8 cellular contexts compared by ENCODE assay signal in the genomic region with DNA sequence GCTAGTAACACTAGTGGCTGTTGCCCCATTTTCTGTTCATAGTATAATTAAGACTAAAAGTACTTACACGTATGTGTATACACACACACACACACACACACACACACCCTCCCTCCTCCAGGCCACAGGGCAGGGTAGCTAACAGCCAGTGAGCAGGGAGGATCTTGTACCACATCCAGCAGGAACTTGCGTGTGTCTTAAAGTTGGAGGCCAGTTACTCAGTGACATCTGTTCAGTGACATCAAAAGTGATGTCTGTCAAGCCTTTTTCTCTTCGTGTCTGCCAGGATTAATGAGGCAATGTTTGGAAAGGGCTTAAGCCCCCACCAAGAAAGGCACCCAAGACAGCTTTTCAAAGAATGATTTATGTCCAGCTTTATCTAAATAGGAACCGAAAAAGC.
DNase-seq lines count a peak whose midpoint lies in the region; ATAC-seq and TF ChIP-seq lines count a peak whose summit lies in the region.

No MANE protein-coding gene starts in this region.

- no peaks in the 10 kb centered on the region for H3K9me3 ChIP-seq in psoas muscle

- H3K18ac ChIP-seq in mesendoderm (ENCODE audit: low read length) = no peak overlapping the region

- no peak overlapping the region for H4K5ac ChIP-seq in mesendoderm (ENCODE audit: low read length)

- no peak overlapping the region for H2AK5ac ChIP-seq in mesendoderm (ENCODE audit: low read length)

- no peak overlapping the region for H4K8ac ChIP-seq in mesendoderm (ENCODE audit: low read depth, low read length)

- intact Hi-C loops in psoas muscle (cut with DNase I) = loop anchor here (2.0 to 10.0 kb wide), 5 partner anchors 93 to 636 kb away; no protein-coding TSS in a partner anchor

- no peak overlapping the region for H3K23ac ChIP-seq in mesendoderm (ENCODE audit: low read length)

- H3K4me2 ChIP-seq in mesendoderm (ENCODE audit: low read length) = no peak overlapping the region

- H3K4me3 ChIP-seq in fibroblast of pulmonary artery (replicated peaks; ENCODE audit: low read depth, low read length) (peak overlapping the region; percentile 53), psoas muscle (peak overlapping the region; percentile 65), mesendoderm (ENCODE audit: low read length) (no peak overlapping the region)

- H2BK120ac ChIP-seq in mesendoderm (ENCODE audit: low read depth, low read length) = no peak overlapping the region

- H3K79me1 ChIP-seq in mesendoderm (ENCODE audit: low read length) = no peaks in the 10 kb centered on the region

- WGBS in psoas muscle, 3 donors = 12 to 14% (median 13%) methylated on average over 4 of the region's 4 CpGs
- no CpG with 5 or more reads among the region's 4 CpGs for WGBS in mesendoderm (ENCODE audit: extremely low coverage, insufficient coverage, low lambda C conversion rate)

- no peak overlapping the region for H2BK5ac ChIP-seq in mesendoderm (ENCODE audit: low read length)

- peak; percentile 60 to 78 (median 68) for ATAC-seq in psoas muscle
- ATAC-seq in GM21529 (IDR thresholded peaks at IDR 0.05; ENCODE audit: unreplicated experiment) = no peak

- H3K56ac ChIP-seq in mesendoderm (ENCODE audit: low read length) = no peak overlapping the region

- H3K79me2 ChIP-seq in mesendoderm (ENCODE audit: control insufficient read depth, insufficient read depth, low read length) = no peaks in the 10 kb centered on the region

- H3K36me3 ChIP-seq in psoas muscle (ENCODE audit: insufficient read depth in 1 of 2, low read depth in 1 of 2) (no peaks in the 10 kb centered on the region), mesendoderm (ENCODE audit: control insufficient read depth, insufficient read depth, low read length) (no peaks in the 10 kb centered on the region)

- peaks cover 17% of the 10 kb centered on the region for H3K4me1 ChIP-seq in psoas muscle
- H3K4me1 ChIP-seq in mesendoderm (ENCODE audit: control insufficient read depth, low read depth, low read length) = no peaks in the 10 kb centered on the region

- no peak for TF ChIP-seq CTCF in fibroblast of pulmonary artery (IDR thresholded peaks at IDR 0.05; ENCODE audit: low read length, missing control alignments)
- no peak for TF ChIP-seq CTCF in psoas muscle (IDR thresholded peaks at IDR 0.05)

- no peak overlapping the region for H3K9ac ChIP-seq in mesendoderm (ENCODE audit: low read length)

- no peaks in the 10 kb centered on the region for H3K27me3 ChIP-seq in psoas muscle (ENCODE audit: insufficient read depth in 3 of 3, low read length in 2 of 3)
- no peaks in the 10 kb centered on the region for H3K27me3 ChIP-seq in mesendoderm (ENCODE audit: insufficient read depth, low read length, poor library complexity)

- H3K4ac ChIP-seq in mesendoderm (ENCODE audit: low read depth, low read length) = no peak overlapping the region

- peak overlapping the region; percentile 96 for H3K27ac ChIP-seq in psoas muscle
- H3K27ac ChIP-seq in mesendoderm (ENCODE audit: low read depth, low read length) = no peak overlapping the region

- DNase-seq in ELR (ENCODE audit: low read depth) (peak; percentile 43), NOMO-1 treated with dmso at 0.1 percent for 144 hours (lab: John Stamatoyannopoulos, UW; ENCODE audit: unreplicated experiment) (peak; percentile 62), fibroblast of pulmonary artery (ENCODE audit: low read depth) (peak; percentile 89), psoas muscle (peak; percentile 56 to 79), mesendoderm (no peak), NCI-H2081 (lab: John Stamatoyannopoulos, UW) (no peak)
- no peak for DNase-seq in stimulated activated CD4-positive, alpha-beta T cell treated with anti-CD3 and anti-CD28 coated beads, Interleukin-4, amount 100 ng/mL, for 1 hour

- H2BK15ac ChIP-seq in mesendoderm (replicated peaks; ENCODE audit: low read depth) = no peak overlapping the region

Comparison
In these comparisons a context has a peak if more than half of its experiments do, and no peak if none do; other contexts are left out.
1. DNase-seq: peak in ELR (single experiment), NOMO-1 treated with dmso at 0.1 percent for 144 hours (single experiment), fibroblast of pulmonary artery (single experiment) and psoas muscle (2 of 2); none in mesendoderm (single experiment), stimulated activated CD4-positive, alpha-beta T cell treated with anti-CD3 and anti-CD28 coated beads, Interleukin-4, amount 100 ng/mL, for 1 hour (single experiment) and NCI-H2081 (0 of 2).